27 cellular contexts compared by ENCODE assay signal in the genomic region with DNA sequence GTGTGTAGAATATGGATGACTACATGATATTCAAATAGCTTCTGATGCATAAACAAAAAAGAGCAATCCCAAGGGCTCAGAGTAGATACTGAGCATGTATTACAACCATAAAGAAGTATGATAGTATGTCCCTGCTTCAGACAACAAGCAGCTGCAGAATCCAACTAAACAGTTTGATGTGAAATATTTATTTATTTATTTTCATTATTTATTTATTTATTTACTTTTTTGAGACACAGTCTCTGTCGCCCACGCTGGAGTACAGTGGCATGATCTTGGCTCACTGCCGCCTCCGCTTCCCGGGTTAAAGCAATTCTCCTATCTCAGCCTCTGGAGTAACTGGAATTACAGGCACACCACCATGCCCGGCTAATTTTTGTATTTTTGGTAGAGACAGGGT.
"Had no signal": no experiment of that assay in that cellular context is flagged by ENCODE, and none has a peak within 500 bp of the region (broad histone marks: within the 10 kb centered on the region; RNA-seq: fewer than 3 reads in every experiment).

No MANE protein-coding gene starts in this region.

- DNase-seq: stimulated activated CD4-positive, alpha-beta T cell treated with anti-CD3 and anti-CD28 coated beads, Interleukin-2, amount 100 ng/mL, for 48 hours; stimulated activated CD4-positive, alpha-beta T cell treated with anti-CD3 and anti-CD28 coated beads, Interleukin-4, amount 100 ng/mL, for 1 hour; stimulated activated CD4-positive, alpha-beta T cell treated with anti-CD3 and anti-CD28 coated beads, Interleukin-4, amount 100 ng/mL, for 24 hours; stimulated activated CD4-positive, alpha-beta T cell treated with anti-CD3 and anti-CD28 coated beads, Interleukin-4, amount 100 ng/mL, for 4 hours; stimulated activated CD8-positive, alpha-beta memory T cell treated with anti-CD3 and anti-CD28 coated beads, Interleukin-4, amount 100 ng/mL, for 48 hours; stimulated activated naive B cell treated with anti-CD40 and anti-IgM and Interleukin-4, amounts not matched to agents 10 μg/mL and 1 μg/mL and 100 μg/mL, for 72 hours; stimulated activated naive CD4-positive, alpha-beta T cell; stimulated activated naive CD4-positive, alpha-beta T cell treated with Interleukin-2 at 50 U/mL for 16 hours; stimulated activated naive CD8-positive, alpha-beta T cell treated with anti-CD3 and anti-CD28 coated beads, Interleukin-15, amount 100 ng/mL, for 72 hours; stimulated activated naive CD8-positive, alpha-beta T cell treated with anti-CD3 and anti-CD28 coated beads, Interleukin-15, Interleukin-2, amounts not matched to agents 100 U/mL and 50 U/mL, for 24 hours; stomach; substantia nigra; testis; thyroid gland; tibial artery; transverse colon; trophoblast cell; upper lobe of left lung; upper lobe of right lung; uterus had no signal

- H3K4me3 ChIP-seq: stomach, suprapubic skin, testis, thoracic aorta, thyroid gland, tibial artery, tibial nerve, transverse colon, upper lobe of left lung, upper lobe of right lung, uterus, vagina had no signal

- H3K27ac ChIP-seq: stomach, suprapubic skin, testis, thoracic aorta, thyroid gland, tibial artery, tibial nerve, transverse colon, upper lobe of left lung, upper lobe of right lung, uterus, vagina had no signal

- H3K27me3 ChIP-seq: stomach, suprapubic skin, testis, thyroid gland, tibial artery, tibial nerve, transverse colon, upper lobe of left lung, upper lobe of right lung, uterus, vagina had no signal

- H3K4me1 ChIP-seq: stomach, suprapubic skin, testis, thyroid gland, tibial artery, tibial nerve, transverse colon, upper lobe of right lung, uterus, vagina had no signal

- H3K36me3 ChIP-seq: stomach, suprapubic skin, thoracic aorta, thyroid gland, tibial artery, tibial nerve, transverse colon, upper lobe of left lung, upper lobe of right lung, uterus, vagina had no signal

- FAIRE-seq: urothelium cell line had no signal

- ATAC-seq: stimulated activated effector memory CD8-positive, alpha-beta T cell treated with anti-CD3 and anti-CD28 coated beads, Interleukin-12 subunit alpha, Interleukin-12 subunit beta, amount 100 ng/mL, for 72 hours; stimulated activated memory B cell treated with anti-CD40 and anti-IgM and Interleukin-4, amounts not matched to agents 10 μg/mL and 1 μg/mL and 100 μg/mL, for 72 hours; stimulated activated naive B cell treated with anti-CD40 and anti-IgM and Interleukin-4, amounts not matched to agents 10 μg/mL and 1 μg/mL and 100 μg/mL, for 72 hours; stimulated activated naive CD8-positive, alpha-beta T cell treated with anti-CD3 and anti-CD28 coated beads, Interleukin-15, amount 100 ng/mL, for 72 hours; stimulated activated naive CD8-positive, alpha-beta T cell treated with anti-CD3 and anti-CD28 coated beads, Interleukin-15, Interleukin-2, amounts not matched to agents 100 U/mL and 50 U/mL, for 24 hours; upper lobe of right lung had no signal

- H3K9me3 ChIP-seq: suprapubic skin, testis, thoracic aorta, thyroid gland, tibial artery, tibial nerve, transverse colon, upper lobe of left lung, upper lobe of right lung, uterus, vagina had no signal
